15 cellular contexts compared by ENCODE assay signal in genomic region chr15:35548435-35548834, GRCh38.
A peak's percentile ranks its signal among the peaks of the same experiment; 100 is the strongest.
DNase-seq lines count a peak whose midpoint lies in the region; ATAC-seq and TF ChIP-seq lines count a peak whose summit lies in the region.
"Had no signal": no experiment of that assay in that cellular context is flagged by ENCODE, and none has a peak within 500 bp of the region (broad histone marks: within the 10 kb centered on the region; RNA-seq: fewer than 3 reads in every experiment).

No MANE protein-coding gene starts in this region.

- peak; percentile 9 for DNase-seq in amniotic epithelial cell (ENCODE audit: low read depth)
- peak; percentile 69 for DNase-seq in epithelial cell of esophagus (ENCODE audit: low read depth)
- DNase-seq in iris pigment epithelial cell (ENCODE audit: low read depth) = peak; percentile 10
- no peak for DNase-seq in activated naive CD4-positive, alpha-beta T cell treated with Interleukin-2 at 50 U/mL for 16 hours
- DNase-seq in COR-L47 (lab: John Stamatoyannopoulos, UW) = no peak
- no peak for DNase-seq in NCI-H146 (lab: John Stamatoyannopoulos, UW)
- DNase-seq: Caco-2, GOT3, HFFc6, MV-4-11, NCI-H1417 treated with DMSO at 0.1 percent for 48 hours, NCI-H2029 treated with DMSO at 0.1 percent for 48 hours, PC-9 had no signal

- no peaks in the 10 kb centered on the region for H3K36me3 ChIP-seq in ES-I3 (ENCODE audit: insufficient read depth, low read length)

- H3K9me3 ChIP-seq in ES-I3 (ENCODE audit: control insufficient read depth, insufficient read depth, low read length) = no peaks in the 10 kb centered on the region
- H3K9me3 ChIP-seq: Caco-2 had no signal

- H3K9ac ChIP-seq in ES-I3 (ENCODE audit: low read depth, low read length) = peak overlapping the region; percentile 21; the same call in 1 of the 2 replicates

- H3K4me3 ChIP-seq in epithelial cell of esophagus (ENCODE audit: low read length) = no peak overlapping the region
- H3K4me3 ChIP-seq: PC-9 had no signal

- H3K4me1 ChIP-seq in ES-I3 (ENCODE audit: insufficient read depth, low read length) = peaks cover 24% of the 10 kb centered on the region; the same call in 1 of the 2 replicates

- no peak for ATAC-seq in GM18867 (IDR thresholded peaks at IDR 0.05; ENCODE audit: unreplicated experiment)

- TF ChIP-seq CTCF in epithelial cell of esophagus (IDR thresholded peaks at IDR 0.05; ENCODE audit: insufficient read depth, low read depth, low read length, missing control alignments) = no peak

Comparison
In these comparisons a context has a peak if more than half of its experiments do, and no peak if none do; other contexts are left out.
1. DNase-seq: peak in amniotic epithelial cell (single experiment), epithelial cell of esophagus (single experiment) and iris pigment epithelial cell (single experiment); none in activated naive CD4-positive, alpha-beta T cell treated with Interleukin-2 at 50 U/mL for 16 hours (single experiment), COR-L47 (single experiment) and NCI-H146 (single experiment).